ENCODE assay signal across 18 cellular contexts in the genomic region with DNA sequence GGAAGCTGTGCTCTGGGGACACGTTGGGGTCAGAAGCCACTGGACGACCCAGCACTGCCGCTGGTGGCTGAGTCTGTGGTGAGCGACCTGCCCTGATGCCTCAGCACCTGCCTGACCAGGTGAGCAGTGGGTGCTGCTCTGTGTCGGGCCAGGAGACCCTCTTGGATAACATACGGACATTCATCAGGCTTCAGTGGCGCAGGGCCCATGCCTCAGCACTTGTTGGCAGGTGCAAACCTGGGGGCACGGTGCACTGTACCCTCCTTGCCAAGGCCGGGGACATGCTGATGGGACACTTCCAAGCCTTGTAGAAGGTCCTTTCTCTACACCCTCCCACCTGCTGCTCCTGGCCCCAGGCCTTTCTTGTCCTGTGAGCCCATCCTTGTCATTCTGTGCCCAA. TPM values are rescaled to one million over a fixed set of nuclear protein-coding genes. Genes with fewer than 3 reads are reported as not detected.
DNase-seq lines count a peak whose midpoint lies in the region; ATAC-seq, FAIRE-seq and TF ChIP-seq lines count a peak whose summit lies in the region.
"Had no signal": no experiment of that assay in that cellular context is flagged by ENCODE, and none has a peak within 500 bp of the region (broad histone marks: within the 10 kb centered on the region; RNA-seq: fewer than 3 reads in every experiment).

No MANE protein-coding gene starts in this region.

- TF ChIP-seq EP300 in HepG2 (IDR thresholded peaks at IDR 0.05; ENCODE audit: low read depth in 2 of 2, low read length in 2 of 2), result no peak
- TF ChIP-seq EP300 in HepG2 (CRISPR knock-in tag; IDR thresholded peaks at IDR 0.05; ENCODE audit: borderline replicate concordance), result no peak
- TF ChIP-seq EP300 in K562 (IDR thresholded peaks at IDR 0.05; ENCODE audit: low read length), result no peak

- intact Hi-C loops in HepG2 (cut with micrococcal nuclease; ENCODE audit: unreplicated experiment) (no loop called here), right lobe of liver (cut with DNase I) (no loop called here), K562 (cut with micrococcal nuclease) (no loop called here)

- H3K27ac Mint-ChIP-seq in glutamatergic neuron (ENCODE audit: unreplicated experiment), result peak overlapping the region; percentile 85
- H3K27ac Mint-ChIP-seq: B cell had no signal

- H4K20me1 ChIP-seq in HepG2 (ENCODE audit: insufficient read depth, low read length) (no peaks in the 10 kb centered on the region), K562 (replicated peaks; ENCODE audit: control insufficient read depth, insufficient read depth, low read length) (peaks cover 18% of the 10 kb centered on the region)

- FAIRE-seq in HepG2 (lab: Jason Lieb, UNC) (no peak), K562 (lab: Jason Lieb, UNC) (no peak)

- H2AFZ ChIP-seq in HepG2 (ENCODE audit: low read length), result no peak overlapping the region
- H2AFZ ChIP-seq in K562 (ENCODE audit: low read depth, low read length), result no peak overlapping the region

- in situ Hi-C loops in HepG2 (cut with HindIII; ENCODE audit: extremely low pct_ligation_motif_present, low pct_unique_long_range_greater_than_20kb) (no loop called here), K562 (cut with MboI) (no loop called here)

- CTCF ChIA-PET in HepG2 (lab: Yijun Ruan, JAX; ENCODE audit: low intra/inter-chr PET ratio, low total read pairs), result no interaction called here
- CTCF ChIA-PET in K562 (lab: Yijun Ruan, JAX; ENCODE audit: low intra/inter-chr PET ratio), result no interaction called here

- ATAC-seq in HepG2 (peak; percentile 12; the same call in 1 of the 3 replicates), right lobe of liver (no peak), K562 (0 out of 3 replicates have a peak, but pooled peaks have one; percentile 27), GM19395 (IDR thresholded peaks at IDR 0.05; ENCODE audit: unreplicated experiment) (no peak)

- TF ChIP-seq RAD21 in HepG2 (CRISPR knock-in tag; IDR thresholded peaks at IDR 0.05) (no peak), K562 (CRISPR knock-in tag; conservative IDR thresholded peaks at IDR 0.05 in 1 of 2, IDR thresholded peaks at IDR 0.05 in 1 of 2) (no peak)

- peaks cover 22% of the 10 kb centered on the region for H3K36me3 Mint-ChIP-seq in glutamatergic neuron (ENCODE audit: unreplicated experiment)
- H3K36me3 Mint-ChIP-seq: CD4-positive, alpha-beta memory T cell; IgD-negative memory B cell had no signal

- peaks cover 72% of the 10 kb centered on the region for H3K4me1 Mint-ChIP-seq in glutamatergic neuron (ENCODE audit: low read depth, unreplicated experiment)
- H3K4me1 Mint-ChIP-seq: B cell had no signal

- no peak overlapping the region for H3K4me3 ChIP-seq in HepG2 (replicated peaks in 1 of 3; ENCODE audit: insufficient read depth in 1 of 3, low read depth in 2 of 3, low read length in 3 of 3)
- H3K4me3 ChIP-seq in right lobe of liver, result no peak overlapping the region
- H3K4me3 ChIP-seq in K562, result no peak overlapping the region
- H3K4me3 ChIP-seq: HAP-1 had no signal

- H3K27me3 Mint-ChIP-seq in glutamatergic neuron (ENCODE audit: unreplicated experiment), result peaks cover 22% of the 10 kb centered on the region

- H3K4me2 ChIP-seq in HepG2 (ENCODE audit: low read depth, low read length) (no peak overlapping the region), K562 (ENCODE audit: insufficient read depth, low read length) (no peak overlapping the region)
- H3K4me2 ChIP-seq: KMS-11 had no signal

- H3K9me1 ChIP-seq in K562 (ENCODE audit: control insufficient read depth, insufficient read depth, low read length), result no peaks in the 10 kb centered on the region

- H3K9ac ChIP-seq in HepG2 (ENCODE audit: insufficient read depth, low read depth, low read length) (no peak overlapping the region), K562 (ENCODE audit: insufficient read depth in 1 of 2, low read depth in 2 of 2, low read length in 2 of 2) (no peak overlapping the region)
- H3K9ac ChIP-seq: KMS-11 had no signal

- H3K36me3 ChIP-seq in HepG2 (replicated peaks in 1 of 2; ENCODE audit: control insufficient read depth in 1 of 2, insufficient read depth in 2 of 2, low read length in 2 of 2) (no peaks in the 10 kb centered on the region), right lobe of liver (no peaks in the 10 kb centered on the region), K562 (ENCODE audit: control insufficient read depth, insufficient read depth, low read length) (no peaks in the 10 kb centered on the region)
- H3K36me3 ChIP-seq: HAP-1 had no signal

- no peak for DNase-seq in HepG2 (ENCODE audit: low spot score)
- DNase-seq in right lobe of liver, result no peak
- no peak for DNase-seq in K562 (ENCODE audit: extremely low read depth in 1 of 4, low spot score in 3 of 4)
- no peak for DNase-seq in glutamatergic neuron
- DNase-seq in stimulated activated CD4-positive, alpha-beta T cell treated with anti-CD3 and anti-CD28 coated beads, Interleukin-2, amount 100 ng/mL, for 24 hours, result no peak
- DNase-seq in KG1 (lab: John Stamatoyannopoulos, UW), result no peak
- DNase-seq: Calu3; CD4-positive, alpha-beta memory T cell; DMS79 treated with DMSO at 0.1 percent for 48 hours; GF-D8 had no signal

- POLR2A ChIA-PET in HepG2 (lab: Yijun Ruan, JAX), result interaction anchor here (1.5 kb wide), 1 partner anchor 57 kb away, joined by 4 read pairs; a partner anchor contains a TSS
- POLR2A ChIA-PET in K562 (lab: Yijun Ruan, JAX), result interaction anchor here (0.6 to 0.8 kb wide), 3 partner anchors 16 to 119 kb away, joined by 3 read pairs; no protein-coding TSS in a partner anchor

- no peaks in the 10 kb centered on the region for H3K79me2 ChIP-seq in HepG2 (ENCODE audit: insufficient read depth, low read length)
- H3K79me2 ChIP-seq in K562 (ENCODE audit: control insufficient read depth, insufficient read depth, low read length), result no peaks in the 10 kb centered on the region

- H3K4me1 ChIP-seq in HepG2 (ENCODE audit: insufficient read depth, low read length) (no peaks in the 10 kb centered on the region), right lobe of liver (peaks cover 0 to 5% (median 0%) of the 10 kb centered on the region in 4 donors), K562 (replicated peaks in 1 of 2; ENCODE audit: control insufficient read depth in 2 of 2, insufficient read depth in 2 of 2, low read length in 2 of 2) (peaks cover 0 to 7% of the 10 kb centered on the region in 2 experiments; a peak in 2 of 5 replicates)
- H3K4me1 ChIP-seq: HAP-1 had no signal

- peaks cover 19 to 77% of the 10 kb centered on the region in 2 experiments for H3K27me3 ChIP-seq in HepG2 (ENCODE audit: control insufficient read depth in 1 of 2, insufficient read depth in 2 of 2, low read length in 2 of 2)
- no peaks in the 10 kb centered on the region for H3K27me3 ChIP-seq in right lobe of liver
- H3K27me3 ChIP-seq in K562 (ENCODE audit: control insufficient read depth in 2 of 2, insufficient read depth in 2 of 2, low read length in 2 of 2), result peaks cover 66 to 91% of the 10 kb centered on the region in 2 experiments

- TF ChIP-seq CTCF in HepG2 (CRISPR knock-in tag; IDR thresholded peaks at IDR 0.05), result no peak
- TF ChIP-seq CTCF in right lobe of liver (IDR thresholded peaks at IDR 0.05), result no peak
- TF ChIP-seq CTCF in K562 (IDR thresholded peaks at IDR 0.05 in 2 of 3, conservative IDR thresholded peaks at IDR 0.05 in 1 of 3; ENCODE audit: insufficient read depth in 2 of 3, low read depth in 1 of 3, low read length in 3 of 3), result no peak
- TF ChIP-seq CTCF in glutamatergic neuron (IDR thresholded peaks at IDR 0.05; ENCODE audit: partially characterized antibody, unreplicated experiment), result no peak

- no TSS peak for BruUV-seq in HepG2 (replicated peaks; lab: Mats Ljungman, UMichigan)
- BruUV-seq in K562 (replicated peaks; lab: Mats Ljungman, UMichigan), result no TSS peak

- H3K9me3 ChIP-seq in HepG2 (ENCODE audit: low read length) (no peaks in the 10 kb centered on the region), right lobe of liver (no peaks in the 10 kb centered on the region), K562 (replicated peaks; ENCODE audit: control insufficient read depth, insufficient read depth, low read depth, low read length) (no peaks in the 10 kb centered on the region)
- H3K9me3 ChIP-seq: HAP-1 had no signal

- TF ChIP-seq POLR2A in HepG2 (IDR thresholded peaks at IDR 0.05; ENCODE audit: insufficient read depth in 1 of 2, low read depth in 2 of 2, low read length in 2 of 2) (no peak), right lobe of liver (IDR thresholded peaks at IDR 0.05) (no peak), K562 (conservative IDR thresholded peaks at IDR 0.05) (no peak)

- 52% methylated on average over 6 of the region's 9 CpGs for WGBS in HepG2 (ENCODE audit: low lambda C conversion rate)
- WGBS in right lobe of liver (ENCODE audit: insufficient coverage, low coverage, low lambda C conversion rate, missing lambda C conversion rate), result 70% methylated on average over 2 of the region's 9 CpGs
- 4% methylated on average over 9 of the region's 9 CpGs for WGBS in K562 (ENCODE audit: insufficient coverage, low coverage, missing lambda C conversion rate)

- H3K4me3 Mint-ChIP-seq in glutamatergic neuron (ENCODE audit: unreplicated experiment), result no peak overlapping the region
- H3K4me3 Mint-ChIP-seq: B cell; CD4-positive, alpha-beta memory T cell had no signal

- no peak overlapping the region for H3K27ac ChIP-seq in HepG2 (ENCODE audit: extremely low read length, insufficient read depth, low read length)
- H3K27ac ChIP-seq in right lobe of liver, result no peak overlapping the region
- no peak overlapping the region for H3K27ac ChIP-seq in K562 (ENCODE audit: extremely low read depth, low read depth, low read length)
- H3K27ac ChIP-seq: C4-2B, HL-60, KMS-11 had no signal

- H3K9me3 Mint-ChIP-seq in glutamatergic neuron (ENCODE audit: unreplicated experiment), result peaks cover 42% of the 10 kb centered on the region
- H3K9me3 Mint-ChIP-seq: IgD-negative memory B cell had no signal

RNA-seq across cellular contexts. Expression of a gene that starts 34.1 kb away (rescaled TPM):
- 0.42 and 0.58 TPM in 2 replicates for total RNA-seq in HepG2 (2016; rRNA removed; fragmentation: Illumina TruSeq; extraction: Trizol)
- total RNA-seq in HepG2 (2016; cell fraction: cytosol; rRNA removed; fragmentation: Illumina TruSeq; extraction: Trizol; ENCODE audit: low read depth), result 0.10 TPM in 1 of 2 replicates, not detected in the other
- 0.12 and 0.30 TPM in 2 replicates for total RNA-seq in HepG2 (2016; cell fraction: insoluble cytoplasmic fraction; rRNA removed; fragmentation: Illumina TruSeq; extraction: Trizol)
- 0.07 and 0.34 TPM in 2 replicates for total RNA-seq in HepG2 (2016; cell fraction: membrane; rRNA removed; fragmentation: Illumina TruSeq; extraction: Trizol)
- total RNA-seq in HepG2 (2016; cell fraction: nucleus; rRNA removed; fragmentation: Illumina TruSeq; extraction: Trizol), result 0.88 and 1.2 TPM in 2 replicates
- polyA plus RNA-seq in HepG2 (2011; rRNA removed), result 2.5 and 3.2 TPM in 2 replicates
- polyA plus RNA-seq in HepG2 (2011; cell fraction: cytosol; rRNA removed), result 1.5 TPM in 2 replicates
- polyA plus RNA-seq in HepG2 (2011; cell fraction: nucleus; rRNA removed), result 3.2 and 3.4 TPM in 2 replicates
- 1.0 and 1.6 TPM in 2 replicates for polyA plus RNA-seq in HepG2 (2012)
- 0.15 TPM in 1 of 2 replicates, not detected in the other for polyA plus RNA-seq in HepG2 (2016; cell fraction: cytosol; fragmentation: Illumina TruSeq; extraction: Trizol; ENCODE audit: low read depth)
- 0.27 and 0.67 TPM in 2 replicates for polyA plus RNA-seq in HepG2 (2016; cell fraction: insoluble cytoplasmic fraction; fragmentation: Illumina TruSeq; extraction: Trizol; ENCODE audit: low read depth)
- polyA plus RNA-seq in HepG2 (2016; cell fraction: membrane; fragmentation: Illumina TruSeq; extraction: Trizol; ENCODE audit: low read depth), result 0.15 and 0.27 TPM in 2 replicates
- 1.2 and 2.9 TPM in 2 replicates for polyA plus RNA-seq in HepG2 (2016; cell fraction: nucleus; fragmentation: Illumina TruSeq; extraction: Trizol; ENCODE audit: insufficient read depth, low read depth)
- polyA minus RNA-seq in HepG2 (2011; rRNA and poly(A)+ RNA removed; ENCODE audit: low replicate concordance), result 1.4 TPM in 1 of 2 replicates, not detected in the other
- polyA minus RNA-seq in HepG2 (2011; cell fraction: cytosol; rRNA and poly(A)+ RNA removed), result 0.20 and 0.70 TPM in 2 replicates
- 1.8 and 3.6 TPM in 2 replicates for polyA minus RNA-seq in HepG2 (2011; cell fraction: nucleus; rRNA and poly(A)+ RNA removed)
- total RNA-seq in right lobe of liver, result under 1 TPM in 2 of 6 experiments, not detected in 4; 0.06 to 0.09 TPM
- total RNA-seq in K562 (2011; cell fraction: chromatin; rRNA removed; ENCODE audit: low replicate concordance), result 0.14 TPM in 1 of 2 replicates, not detected in the other
- 0.26 TPM in 1 of 2 replicates, not detected in the other for total RNA-seq in K562 (2011; cell fraction: nucleolus; rRNA removed)
- total RNA-seq in K562 (2011; cell fraction: nucleoplasm; rRNA removed), result not detected in 2 replicates
- 0.12 TPM in 1 of 2 replicates, not detected in the other for total RNA-seq in K562 (2014; rRNA removed)
- 0.04 TPM in 1 of 2 replicates, not detected in the other for total RNA-seq in K562 (2014; rRNA removed; fragmentation: Illumina TruSeq; extraction: Trizol)
- not detected in 2 replicates for total RNA-seq in K562 (2015; rRNA removed; fragmentation: Illumina TruSeq; extraction: Trizol)
- total RNA-seq in K562 (2021), result 0.02 TPM in 1 of 2 replicates, not detected in the other
- polyA plus RNA-seq in K562 (2011; rRNA removed), result 0.10 and 0.12 TPM in 2 replicates
- polyA plus RNA-seq in K562 (2011; cell fraction: cytosol; rRNA removed), result 0.03 and 0.13 TPM in 2 replicates
- polyA plus RNA-seq in K562 (2011; cell fraction: nucleus; rRNA removed), result 0.04 and 0.17 TPM in 2 replicates
- polyA plus RNA-seq in K562 (2012), result 0.04 and 0.07 TPM in 2 replicates
- polyA plus RNA-seq in K562 (2014; fragmentation: Illumina TruSeq; extraction: Trizol), result 0.12 TPM in 1 of 2 replicates, not detected in the other
- under 1 TPM in 1 of 2 experiments, not detected in 1; 0.06 TPM for polyA plus RNA-seq in K562 (2014; fragmentation: Nextera tagmentation; extraction: Ambion mirVana)
- polyA plus RNA-seq in K562 (2014; rRNA removed), result 0.05 TPM in 1 of 2 replicates, not detected in the other
- 0.07 and 0.09 TPM in 2 replicates for polyA minus RNA-seq in K562 (2011; rRNA and poly(A)+ RNA removed)
- not detected in 2 replicates for polyA minus RNA-seq in K562 (2011; cell fraction: cytosol; rRNA and poly(A)+ RNA removed)
- 0.11 TPM in 1 of 2 replicates, not detected in the other for polyA minus RNA-seq in K562 (2011; cell fraction: nucleus; rRNA and poly(A)+ RNA removed)
- total RNA-seq in glutamatergic neuron (ENCODE audit: unreplicated experiment), result 159 TPM
- total RNA-seq: CD4-positive, alpha-beta memory T cell; HT1080 had no signal
- polyA plus RNA-seq: CD4-positive, alpha-beta memory T cell; IgD-negative memory B cell had no signal

RNA-seq across cellular contexts. Expression of a gene that starts 57.2 kb away (rescaled TPM):
- total RNA-seq in HepG2 (2016; rRNA removed; fragmentation: Illumina TruSeq; extraction: Trizol), result 47.0 and 50.5 TPM in 2 replicates
- 5.3 and 6.4 TPM in 2 replicates for total RNA-seq in HepG2 (2016; cell fraction: cytosol; rRNA removed; fragmentation: Illumina TruSeq; extraction: Trizol; ENCODE audit: low read depth)
- 44.0 and 57.6 TPM in 2 replicates for total RNA-seq in HepG2 (2016; cell fraction: insoluble cytoplasmic fraction; rRNA removed; fragmentation: Illumina TruSeq; extraction: Trizol)
- total RNA-seq in HepG2 (2016; cell fraction: membrane; rRNA removed; fragmentation: Illumina TruSeq; extraction: Trizol), result 23.6 and 27.0 TPM in 2 replicates
- 52.1 and 60.5 TPM in 2 replicates for total RNA-seq in HepG2 (2016; cell fraction: nucleus; rRNA removed; fragmentation: Illumina TruSeq; extraction: Trizol)
- 66.3 and 76.9 TPM in 2 replicates for polyA plus RNA-seq in HepG2 (2011; rRNA removed)
- 40.5 and 52.8 TPM in 2 replicates for polyA plus RNA-seq in HepG2 (2011; cell fraction: cytosol; rRNA removed)
- 117 and 148 TPM in 2 replicates for polyA plus RNA-seq in HepG2 (2011; cell fraction: nucleus; rRNA removed)
- polyA plus RNA-seq in HepG2 (2012), result 58.6 and 62.1 TPM in 2 replicates
- 1.5 and 2.4 TPM in 2 replicates for polyA plus RNA-seq in HepG2 (2016; cell fraction: cytosol; fragmentation: Illumina TruSeq; extraction: Trizol; ENCODE audit: low read depth)
- 41.2 and 44.9 TPM in 2 replicates for polyA plus RNA-seq in HepG2 (2016; cell fraction: insoluble cytoplasmic fraction; fragmentation: Illumina TruSeq; extraction: Trizol; ENCODE audit: low read depth)
- 10.2 and 12.5 TPM in 2 replicates for polyA plus RNA-seq in HepG2 (2016; cell fraction: membrane; fragmentation: Illumina TruSeq; extraction: Trizol; ENCODE audit: low read depth)
- 134 and 146 TPM in 2 replicates for polyA plus RNA-seq in HepG2 (2016; cell fraction: nucleus; fragmentation: Illumina TruSeq; extraction: Trizol; ENCODE audit: insufficient read depth, low read depth)
- polyA minus RNA-seq in HepG2 (2011; rRNA and poly(A)+ RNA removed; ENCODE audit: low replicate concordance), result 20.0 and 41.6 TPM in 2 replicates
- 36.8 and 46.1 TPM in 2 replicates for polyA minus RNA-seq in HepG2 (2011; cell fraction: cytosol; rRNA and poly(A)+ RNA removed)
- 78.9 and 107 TPM in 2 replicates for polyA minus RNA-seq in HepG2 (2011; cell fraction: nucleus; rRNA and poly(A)+ RNA removed)
- total RNA-seq in right lobe of liver, result 10 to 100 TPM; 24.5 to 39.7 (median 28.6) TPM
- total RNA-seq in K562 (2011; cell fraction: chromatin; rRNA removed; ENCODE audit: low replicate concordance), result 50.4 and 99.7 TPM in 2 replicates
- 29.4 and 29.6 TPM in 2 replicates for total RNA-seq in K562 (2011; cell fraction: nucleolus; rRNA removed)
- 45.9 and 53.0 TPM in 2 replicates for total RNA-seq in K562 (2011; cell fraction: nucleoplasm; rRNA removed)
- total RNA-seq in K562 (2014; rRNA removed), result 27.9 and 28.4 TPM in 2 replicates
- 25.4 and 28.4 TPM in 2 replicates for total RNA-seq in K562 (2014; rRNA removed; fragmentation: Illumina TruSeq; extraction: Trizol)
- total RNA-seq in K562 (2015; rRNA removed; fragmentation: Illumina TruSeq; extraction: Trizol), result 13.4 and 15.8 TPM in 2 replicates
- total RNA-seq in K562 (2021), result 32.8 and 33.0 TPM in 2 replicates
- 36.7 and 49.3 TPM in 2 replicates for polyA plus RNA-seq in K562 (2011; rRNA removed)
- polyA plus RNA-seq in K562 (2011; cell fraction: cytosol; rRNA removed), result 11.9 and 21.9 TPM in 2 replicates
- 58.9 and 69.0 TPM in 2 replicates for polyA plus RNA-seq in K562 (2011; cell fraction: nucleus; rRNA removed)
- 23.1 and 24.6 TPM in 2 replicates for polyA plus RNA-seq in K562 (2012)
- 24.9 and 34.9 TPM in 2 replicates for polyA plus RNA-seq in K562 (2014; fragmentation: Illumina TruSeq; extraction: Trizol)
- polyA plus RNA-seq in K562 (2014; fragmentation: Nextera tagmentation; extraction: Ambion mirVana), result 10 to 100 TPM; 11.3 to 18.1 TPM
- polyA plus RNA-seq in K562 (2014; rRNA removed), result 33.0 and 36.9 TPM in 2 replicates
- 27.2 and 35.6 TPM in 2 replicates for polyA minus RNA-seq in K562 (2011; rRNA and poly(A)+ RNA removed)
- polyA minus RNA-seq in K562 (2011; cell fraction: cytosol; rRNA and poly(A)+ RNA removed), result 12.0 and 18.8 TPM in 2 replicates
- polyA minus RNA-seq in K562 (2011; cell fraction: nucleus; rRNA and poly(A)+ RNA removed), result 13.5 and 22.7 TPM in 2 replicates
- total RNA-seq in glutamatergic neuron (ENCODE audit: unreplicated experiment), result 82.4 TPM

Comparison
In these comparisons a context has a peak if more than half of its experiments do, and no peak if none do; other contexts are left out.
1. ATAC-seq: peak in HepG2 (single experiment) and K562 (single experiment); none in right lobe of liver (0 of 4) and GM19395 (single experiment).
2. RNA of a gene that starts 34.1 kb away (total RNA-seq): 159 TPM in glutamatergic neuron (single experiment); 0.07 to 1.2 TPM in HepG2, 0.02 to 0.26 TPM in K562 and 0.06 to 0.09 TPM in right lobe of liver; every median in the first group is over 10 times any median in the second.